In the genomic region with DNA sequence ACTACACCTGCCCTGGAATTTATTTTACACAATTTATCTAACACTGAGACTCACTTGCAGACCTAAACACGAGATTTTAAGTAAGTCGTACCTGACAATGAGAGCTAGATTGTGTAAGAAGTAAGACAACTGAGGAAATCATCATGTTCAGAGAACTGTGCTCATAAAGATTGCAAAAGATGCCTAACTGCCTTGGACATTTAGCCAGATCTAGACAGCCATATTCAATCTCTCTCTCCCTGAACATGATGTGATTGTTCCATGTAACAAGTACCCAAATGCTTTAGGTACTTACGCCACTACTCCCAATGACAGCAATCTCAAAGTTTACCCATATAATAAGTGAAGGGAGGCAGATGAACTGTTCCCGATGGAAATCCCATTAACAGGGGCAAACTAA, we compare ENCODE assay signal across 28 cellular contexts.
"Had no signal": no experiment of that assay in that cellular context is flagged by ENCODE, and none has a peak within 500 bp of the region (broad histone marks: within the 10 kb centered on the region; RNA-seq: fewer than 3 reads in every experiment).

No MANE protein-coding gene starts in this region.

- H3K79me2 ChIP-seq: hepatocyte, parathyroid adenoma had no signal

- FAIRE-seq: endothelial cell of umbilical vein, small intestine had no signal

- H3K9me3 Mint-ChIP-seq: dendritic cell treated with granulocyte-macrophage colony-stimulating factor and Interleukin-4, amounts not matched to agents 40 ng/mL and 50 ng/mL, for 4 days; natural killer cell; stimulated activated naive CD8-positive, alpha-beta T cell treated with anti-CD3 and anti-CD28 coated beads, Interleukin-15, amount 100 ng/mL, for 72 hours had no signal

- H3K27ac Mint-ChIP-seq: dendritic cell treated with granulocyte-macrophage colony-stimulating factor and Interleukin-4, amounts not matched to agents 40 ng/mL and 50 ng/mL, for 4 days; immature natural killer cell; memory B cell; natural killer cell; progenitor cell of endocrine pancreas; stimulated activated naive B cell treated with anti-CD40 and anti-IgM and Interleukin-4, amounts not matched to agents 10 μg/mL and 1 μg/mL and 100 μg/mL, for 72 hours; stimulated activated naive CD8-positive, alpha-beta T cell treated with anti-CD3 and anti-CD28 coated beads, Interleukin-15, amount 100 ng/mL, for 72 hours had no signal

- ATAC-seq: foreskin keratinocyte; gastroesophageal sphincter; heart left ventricle; left colon; left ventricle myocardium superior; natural killer cell; right lobe of liver; stimulated activated naive B cell treated with anti-CD40 and anti-IgM and Interleukin-4, amounts not matched to agents 10 μg/mL and 1 μg/mL and 100 μg/mL, for 72 hours; stimulated activated naive CD8-positive, alpha-beta T cell treated with anti-CD3 and anti-CD28 coated beads, Interleukin-15, amount 100 ng/mL, for 72 hours had no signal

- H3K4me1 Mint-ChIP-seq: immature natural killer cell; memory B cell; natural killer cell; stimulated activated naive B cell treated with anti-CD40 and anti-IgM and Interleukin-4, amounts not matched to agents 10 μg/mL and 1 μg/mL and 100 μg/mL, for 72 hours; stimulated activated naive CD8-positive, alpha-beta T cell treated with anti-CD3 and anti-CD28 coated beads, Interleukin-15, amount 100 ng/mL, for 72 hours had no signal

- H3K36me3 ChIP-seq: colonic mucosa, esophagus muscularis mucosa, gastroesophageal sphincter, heart left ventricle, right lobe of liver, suprapubic skin, transverse colon, vagina had no signal

- H3K9ac ChIP-seq: parathyroid adenoma had no signal

- H3K4me3 ChIP-seq: colonic mucosa, esophagus muscularis mucosa, gastroesophageal sphincter, heart left ventricle, hepatocyte, lung, right lobe of liver, suprapubic skin, transverse colon, vagina had no signal

- H3K4me3 Mint-ChIP-seq: dendritic cell treated with granulocyte-macrophage colony-stimulating factor and Interleukin-4, amounts not matched to agents 40 ng/mL and 50 ng/mL, for 4 days; immature natural killer cell; memory B cell; natural killer cell; stimulated activated naive B cell treated with anti-CD40 and anti-IgM and Interleukin-4, amounts not matched to agents 10 μg/mL and 1 μg/mL and 100 μg/mL, for 72 hours; stimulated activated naive CD8-positive, alpha-beta T cell treated with anti-CD3 and anti-CD28 coated beads, Interleukin-15, amount 100 ng/mL, for 72 hours had no signal

- DNase-seq: colonic mucosa; effector CD8-positive, alpha-beta T cell; foreskin keratinocyte; heart left ventricle; immature natural killer cell; islet precursor cell; kidney glomerular epithelial cell; left colon; left ventricle myocardium superior; natural killer cell; right lobe of liver; small intestine; stimulated activated CD4-positive, alpha-beta T cell treated with anti-CD3 and anti-CD28 coated beads, Interleukin-15, amount 100 ng/mL, for 24 hours; stimulated activated CD4-positive, alpha-beta T cell treated with anti-CD3 and anti-CD28 coated beads, Interleukin-2, amount 100 ng/mL, for 48 hours; stimulated activated naive B cell treated with anti-CD40 and anti-IgM and Interleukin-4, amounts not matched to agents 10 μg/mL and 1 μg/mL and 100 μg/mL, for 72 hours; stimulated activated naive CD8-positive, alpha-beta T cell treated with anti-CD3 and anti-CD28 coated beads, Interleukin-15, amount 100 ng/mL, for 72 hours; transverse colon had no signal

- H3K4me2 ChIP-seq: hepatocyte had no signal

- H3K36me3 Mint-ChIP-seq: immature natural killer cell; memory B cell; natural killer cell; stimulated activated naive B cell treated with anti-CD40 and anti-IgM and Interleukin-4, amounts not matched to agents 10 μg/mL and 1 μg/mL and 100 μg/mL, for 72 hours had no signal

- H3K27ac ChIP-seq: colonic mucosa, esophagus muscularis mucosa, foreskin keratinocyte, gastroesophageal sphincter, heart left ventricle, hepatocyte, parathyroid adenoma, right lobe of liver, suprapubic skin, transverse colon, vagina had no signal

- H2AFZ ChIP-seq: hepatocyte, parathyroid adenoma had no signal

- H3K9me3 ChIP-seq: colonic mucosa, esophagus muscularis mucosa, gastroesophageal sphincter, heart left ventricle, right lobe of liver, suprapubic skin, transverse colon, vagina had no signal

- H3K4me1 ChIP-seq: colonic mucosa, esophagus muscularis mucosa, gastroesophageal sphincter, heart left ventricle, parathyroid adenoma, right lobe of liver, suprapubic skin, transverse colon, vagina had no signal

- H3K27me3 Mint-ChIP-seq: dendritic cell treated with granulocyte-macrophage colony-stimulating factor and Interleukin-4, amounts not matched to agents 40 ng/mL and 50 ng/mL, for 4 days; progenitor cell of endocrine pancreas; stimulated activated naive CD8-positive, alpha-beta T cell treated with anti-CD3 and anti-CD28 coated beads, Interleukin-15, amount 100 ng/mL, for 72 hours had no signal

- H3K27me3 ChIP-seq: colonic mucosa, esophagus muscularis mucosa, foreskin keratinocyte, gastroesophageal sphincter, heart left ventricle, hepatocyte, right lobe of liver, suprapubic skin, transverse colon, vagina had no signal
